17 cellular contexts compared by ENCODE assay signal in the genomic region with DNA sequence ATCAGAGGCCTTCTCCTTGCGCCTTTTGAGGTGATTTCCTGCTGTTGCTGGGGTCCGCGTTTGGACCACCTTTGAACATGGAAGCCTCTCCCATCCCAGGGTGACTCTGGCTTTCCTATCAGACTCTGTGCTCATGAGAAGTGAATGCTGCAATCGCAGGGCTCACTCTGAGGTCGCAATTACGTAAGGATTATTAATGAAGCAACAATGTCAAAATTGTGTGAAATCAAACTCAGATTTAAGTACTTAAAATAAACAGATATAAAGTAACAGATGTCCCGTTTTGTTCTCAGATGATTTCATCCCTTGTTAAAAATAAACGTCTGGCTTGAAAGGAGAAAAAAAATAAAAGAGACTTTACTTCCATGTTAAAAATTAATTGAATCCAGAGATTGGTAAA.
DNase-seq lines count a peak whose midpoint lies in the region; ATAC-seq and TF ChIP-seq lines count a peak whose summit lies in the region.
"Had no signal": no experiment of that assay in that cellular context is flagged by ENCODE, and none has a peak within 500 bp of the region (broad histone marks: within the 10 kb centered on the region; RNA-seq: fewer than 3 reads in every experiment).

No MANE protein-coding gene starts in this region.

- H3K4me3 ChIP-seq in right cardiac atrium (ENCODE audit: low read length): no peak overlapping the region
- no peak overlapping the region for H3K4me3 ChIP-seq in smooth muscle cell
- H3K4me3 ChIP-seq: spleen had no signal

- no peak overlapping the region for H3K4me3 Mint-ChIP-seq in activated CD4-positive, alpha-beta T cell treated with anti-CD3 and anti-CD28 coated beads, Interleukin-2, amount 10 ng/mL, durations not matched to agents 24 days and 14 days
- H3K4me3 Mint-ChIP-seq: activated naive CD8-positive, alpha-beta T cell treated with anti-CD3 and anti-CD28 coated beads, Interleukin-2, amount 10 ng/mL, durations not matched to agents 7 days and 5 days; neural crest cell had no signal

- ATAC-seq in right cardiac atrium (peak; percentile 74), GM18520 (IDR thresholded peaks at IDR 0.05; ENCODE audit: unreplicated experiment) (no peak)
- ATAC-seq: left colon had no signal

- peak; percentile 88 for DNase-seq in GM04503 (ENCODE audit: low read depth)
- DNase-seq in dedifferentiated amniotic fluid mesenchymal stem cell (ENCODE audit: extremely low spot score): peak; percentile 65
- peak in 2 of 3 donors; percentile 30 to 44 for DNase-seq in right cardiac atrium
- DNase-seq in smooth muscle cell (lab: John Stamatoyannopoulos, UW; ENCODE audit: unreplicated experiment): no peak
- DNase-seq in activated CD4-positive, alpha-beta T cell treated with anti-CD3 and anti-CD28 coated beads, Interleukin-2, amount 10 ng/mL, durations not matched to agents 24 days and 14 days: no peak
- DNase-seq in NCI-H2107 (lab: John Stamatoyannopoulos, UW): no peak
- DNase-seq in GM10248 (ENCODE audit: extremely low spot score): no peak
- DNase-seq: activated CD8-positive, alpha-beta memory T cell treated with anti-CD3 and anti-CD28 coated beads, Interleukin-2, amount 50 U/mL, for 48 hours; activated naive CD8-positive, alpha-beta T cell treated with anti-CD3 and anti-CD28 coated beads, Interleukin-2, amount 10 ng/mL, durations not matched to agents 7 days and 5 days; COR-L47; dermis blood vessel endothelial cell; glutamatergic neuron; left colon; spleen; substantia nigra had no signal

- H3K4me1 Mint-ChIP-seq in activated CD4-positive, alpha-beta T cell treated with anti-CD3 and anti-CD28 coated beads, Interleukin-2, amount 10 ng/mL, durations not matched to agents 24 days and 14 days: no peaks in the 10 kb centered on the region
- H3K4me1 Mint-ChIP-seq: activated naive CD8-positive, alpha-beta T cell treated with anti-CD3 and anti-CD28 coated beads, Interleukin-2, amount 10 ng/mL, durations not matched to agents 7 days and 5 days had no signal

- H3K27me3 ChIP-seq in right cardiac atrium (ENCODE audit: control insufficient read depth, insufficient read depth) (no peaks in the 10 kb centered on the region), smooth muscle cell (ENCODE audit: low read depth) (no peaks in the 10 kb centered on the region)
- H3K27me3 ChIP-seq: spleen had no signal

- POLR2A ChIA-PET in GM10248 (lab: Yijun Ruan, JAX): no interaction called here

- no peaks in the 10 kb centered on the region for H3K27me3 Mint-ChIP-seq in activated CD4-positive, alpha-beta T cell treated with anti-CD3 and anti-CD28 coated beads, Interleukin-2, amount 10 ng/mL, durations not matched to agents 24 days and 14 days
- H3K27me3 Mint-ChIP-seq: activated naive CD8-positive, alpha-beta T cell treated with anti-CD3 and anti-CD28 coated beads, Interleukin-2, amount 10 ng/mL, durations not matched to agents 7 days and 5 days had no signal

- no peaks in the 10 kb centered on the region for H3F3A ChIP-seq in smooth muscle cell (ENCODE audit: low read depth)

- H3K9ac ChIP-seq in smooth muscle cell (ENCODE audit: low read depth): peak overlapping the region; percentile 13

- H3K36me3 Mint-ChIP-seq in activated CD4-positive, alpha-beta T cell treated with anti-CD3 and anti-CD28 coated beads, Interleukin-2, amount 10 ng/mL, durations not matched to agents 24 days and 14 days (ENCODE audit: low read depth): no peaks in the 10 kb centered on the region
- H3K36me3 Mint-ChIP-seq: activated naive CD8-positive, alpha-beta T cell treated with anti-CD3 and anti-CD28 coated beads, Interleukin-2, amount 10 ng/mL, durations not matched to agents 7 days and 5 days had no signal

- H3K79me2 ChIP-seq in smooth muscle cell (ENCODE audit: low read depth): no peaks in the 10 kb centered on the region

- CTCF ChIA-PET in GM10248 (lab: Yijun Ruan, JAX): no interaction called here

- H3K9me3 Mint-ChIP-seq in activated CD4-positive, alpha-beta T cell treated with anti-CD3 and anti-CD28 coated beads, Interleukin-2, amount 10 ng/mL, durations not matched to agents 24 days and 14 days: peaks cover 17% of the 10 kb centered on the region

- H3K36me3 ChIP-seq in smooth muscle cell (ENCODE audit: low read depth): no peaks in the 10 kb centered on the region
- H3K36me3 ChIP-seq: spleen had no signal

- intact Hi-C loops in right cardiac atrium (cut with DNase I): no loop called here
- intact Hi-C loops in activated CD4-positive, alpha-beta T cell treated with anti-CD3 and anti-CD28 coated beads, Interleukin-2, amount 10 ng/mL, durations not matched to agents 24 days and 14 days (cut with micrococcal nuclease): no loop called here

- H3K27ac Mint-ChIP-seq in activated CD4-positive, alpha-beta T cell treated with anti-CD3 and anti-CD28 coated beads, Interleukin-2, amount 10 ng/mL, durations not matched to agents 24 days and 14 days: no peak overlapping the region
- H3K27ac Mint-ChIP-seq: activated naive CD8-positive, alpha-beta T cell treated with anti-CD3 and anti-CD28 coated beads, Interleukin-2, amount 10 ng/mL, durations not matched to agents 7 days and 5 days had no signal

- H3K9me3 ChIP-seq in right cardiac atrium (ENCODE audit: control insufficient read depth, low read length): no peaks in the 10 kb centered on the region
- H3K9me3 ChIP-seq in smooth muscle cell (replicated peaks; ENCODE audit: low read depth): no peaks in the 10 kb centered on the region

- TF ChIP-seq CTCF in smooth muscle cell (IDR thresholded peaks at IDR 0.05; ENCODE audit: borderline replicate concordance, insufficient read depth, poor library complexity, severe bottlenecking) (no peak), GM10248 (IDR thresholded peaks at IDR 0.05; ENCODE audit: control extremely low read depth, extremely low read depth, low read depth, missing control alignments) (no peak)

- H2AFZ ChIP-seq in smooth muscle cell (ENCODE audit: low read depth): no peak overlapping the region

- H3K27ac ChIP-seq in right cardiac atrium (ENCODE audit: low read length) (no peak overlapping the region), smooth muscle cell (ENCODE audit: low read depth) (peak overlapping the region; percentile 78)
- H3K27ac ChIP-seq: spleen had no signal

- H3K4me1 ChIP-seq in right cardiac atrium (ENCODE audit: control insufficient read depth, insufficient read depth, low read length): no peaks in the 10 kb centered on the region
- no peaks in the 10 kb centered on the region for H3K4me1 ChIP-seq in smooth muscle cell (ENCODE audit: low read depth)
- H3K4me1 ChIP-seq: spleen had no signal

- H4K20me1 ChIP-seq in smooth muscle cell (ENCODE audit: low read depth): no peaks in the 10 kb centered on the region

- H3K4me2 ChIP-seq in smooth muscle cell: peak overlapping the region; percentile 23

- WGBS in right cardiac atrium: 60% methylated on average over 8 of the region's 8 CpGs
- 56% methylated on average over 8 of the region's 8 CpGs for WGBS in smooth muscle cell (ENCODE audit: low lambda C conversion rate)

Comparison
In these comparisons a context has a peak if more than half of its experiments do, and no peak if none do; other contexts are left out.
1. DNase-seq: peak in GM04503 (single experiment), dedifferentiated amniotic fluid mesenchymal stem cell (single experiment) and right cardiac atrium (2 of 3); none in smooth muscle cell (single experiment), activated CD4-positive, alpha-beta T cell treated with anti-CD3 and anti-CD28 coated beads, Interleukin-2, amount 10 ng/mL, durations not matched to agents 24 days and 14 days (single experiment), NCI-H2107 (single experiment) and GM10248 (single experiment).